Comparison of ENCODE assay signal across 8 cellular contexts in the genomic region with DNA sequence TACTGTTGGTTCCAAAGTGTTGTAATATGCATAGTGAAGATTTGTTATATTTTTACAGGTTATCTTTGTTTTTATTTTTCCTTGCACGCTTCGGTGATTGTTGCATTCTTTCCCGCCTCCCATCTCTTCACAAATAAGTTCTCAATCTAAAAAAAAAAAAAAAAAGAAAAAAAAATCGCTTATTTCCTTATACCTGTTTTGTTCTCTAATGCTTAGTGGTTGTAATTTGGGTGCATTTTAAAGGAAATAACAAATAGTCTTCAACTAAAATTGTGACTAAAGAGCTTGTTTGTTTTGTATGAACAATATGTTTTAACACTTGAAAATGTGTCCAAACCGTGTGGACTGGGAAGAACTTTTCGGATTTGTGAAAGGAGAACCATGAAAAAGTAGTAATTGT. TPM values are rescaled to one million over a fixed set of nuclear protein-coding genes. Genes with fewer than 3 reads are reported as not detected.
DNase-seq lines count a peak whose midpoint lies in the region; TF ChIP-seq lines count a peak whose summit lies in the region.

No MANE protein-coding gene starts in this region.

- H3K27ac ChIP-seq in 22Rv1 (peak overlapping the region; percentile 98), HUES6 (ENCODE audit: low read depth, low read length) (no peak overlapping the region)

- H3K9ac ChIP-seq in HUES6 (ENCODE audit: low read length), result peak overlapping the region; percentile 93

- H3K4me3 ChIP-seq in HUES6 (ENCODE audit: low read depth, low read length) (peak overlapping the region; percentile 85), mononuclear cell (ENCODE audit: low read length) (peak overlapping the region; percentile 77)

- peaks cover 13% of the 10 kb centered on the region for H3K36me3 Mint-ChIP-seq in MCF 10A (ENCODE audit: insufficient read depth, unreplicated experiment)

- H3K4me1 Mint-ChIP-seq in MCF 10A (ENCODE audit: insufficient read depth, unreplicated experiment), result peaks cover 29% of the 10 kb centered on the region

- peaks cover 3% of the 10 kb centered on the region; the same call in 1 of the 2 replicates for H3K36me3 ChIP-seq in HUES6 (ENCODE audit: control insufficient read depth, insufficient read depth, low read length)

- H3K4me3 Mint-ChIP-seq in MCF 10A (ENCODE audit: unreplicated experiment), result peak overlapping the region; percentile 77

- POLR2A ChIA-PET in MCF 10A (lab: Yijun Ruan, JAX), result interaction anchor here (0.7 to 5.6 kb wide), 3 partner anchors 9 to 380 kb away, joined by 3 to 58 read pairs (median 3); no protein-coding TSS in a partner anchor

- H3K27me3 Mint-ChIP-seq in MCF 10A (ENCODE audit: insufficient read depth, unreplicated experiment), result no peaks in the 10 kb centered on the region

- H3K9me3 Mint-ChIP-seq in MCF 10A (ENCODE audit: unreplicated experiment), result no peaks in the 10 kb centered on the region

- H3K27me3 ChIP-seq in HUES6 (ENCODE audit: control insufficient read depth, insufficient read depth, low read length), result no peaks in the 10 kb centered on the region
- no peaks in the 10 kb centered on the region for H3K27me3 ChIP-seq in mononuclear cell (ENCODE audit: insufficient read depth, low read length)

- CTCF ChIA-PET in MCF 10A (lab: Yijun Ruan, JAX), result interaction anchor here (0.6 to 1.4 kb wide), 3 partner anchors 8 to 682 kb away, joined by 3 to 8 read pairs (median 3); no protein-coding TSS in a partner anchor

- intact Hi-C loops in MCF 10A (cut with micrococcal nuclease), result no loop called here

- H3K4me1 ChIP-seq in HUES6 (ENCODE audit: control insufficient read depth, insufficient read depth, low read length) (peaks cover 13% of the 10 kb centered on the region), mononuclear cell (ENCODE audit: insufficient read depth, low read length) (peaks cover 20% of the 10 kb centered on the region)

- BruUV-seq in MCF 10A (replicated peaks; lab: Mats Ljungman, UMichigan), result no TSS peak

- H3K9me3 ChIP-seq in HUES6 (ENCODE audit: control insufficient read depth, insufficient read depth, low read depth, low read length) (no peaks in the 10 kb centered on the region), mononuclear cell (ENCODE audit: low read depth, low read length) (no peaks in the 10 kb centered on the region)

- DNase-seq in MCF 10A (ENCODE audit: unreplicated experiment) (no peak), occipital lobe (lab: John Stamatoyannopoulos, UW) (no peak), dermis blood vessel endothelial cell (no peak), NCI-H1930 (lab: John Stamatoyannopoulos, UW) (no peak)
- DNase-seq in activated CD4-positive, alpha-beta T cell treated with anti-CD3 and anti-CD28 coated beads for 1 hour, result no peak

- H3K27ac Mint-ChIP-seq in MCF 10A (ENCODE audit: low read depth, unreplicated experiment), result peak overlapping the region; percentile 99

- TF ChIP-seq CTCF in 22Rv1 (IDR thresholded peaks at IDR 0.05), result no peak
- TF ChIP-seq CTCF in MCF 10A (IDR thresholded peaks at IDR 0.05; ENCODE audit: unreplicated experiment), result no peak

RNA-seq across cellular contexts. Expression of gene CAND1, which starts 1.5 kb away (rescaled TPM):
- 149 and 160 TPM in 2 replicates for total RNA-seq in MCF 10A (2022)
- total RNA-seq in mononuclear cell, result 127 TPM
- total RNA-seq in occipital lobe, result 355 TPM
- total RNA-seq in dermis blood vessel endothelial cell, result 110 and 162 TPM in 2 replicates
